ENCODE assay signal across 8 cellular contexts in the genomic region with DNA sequence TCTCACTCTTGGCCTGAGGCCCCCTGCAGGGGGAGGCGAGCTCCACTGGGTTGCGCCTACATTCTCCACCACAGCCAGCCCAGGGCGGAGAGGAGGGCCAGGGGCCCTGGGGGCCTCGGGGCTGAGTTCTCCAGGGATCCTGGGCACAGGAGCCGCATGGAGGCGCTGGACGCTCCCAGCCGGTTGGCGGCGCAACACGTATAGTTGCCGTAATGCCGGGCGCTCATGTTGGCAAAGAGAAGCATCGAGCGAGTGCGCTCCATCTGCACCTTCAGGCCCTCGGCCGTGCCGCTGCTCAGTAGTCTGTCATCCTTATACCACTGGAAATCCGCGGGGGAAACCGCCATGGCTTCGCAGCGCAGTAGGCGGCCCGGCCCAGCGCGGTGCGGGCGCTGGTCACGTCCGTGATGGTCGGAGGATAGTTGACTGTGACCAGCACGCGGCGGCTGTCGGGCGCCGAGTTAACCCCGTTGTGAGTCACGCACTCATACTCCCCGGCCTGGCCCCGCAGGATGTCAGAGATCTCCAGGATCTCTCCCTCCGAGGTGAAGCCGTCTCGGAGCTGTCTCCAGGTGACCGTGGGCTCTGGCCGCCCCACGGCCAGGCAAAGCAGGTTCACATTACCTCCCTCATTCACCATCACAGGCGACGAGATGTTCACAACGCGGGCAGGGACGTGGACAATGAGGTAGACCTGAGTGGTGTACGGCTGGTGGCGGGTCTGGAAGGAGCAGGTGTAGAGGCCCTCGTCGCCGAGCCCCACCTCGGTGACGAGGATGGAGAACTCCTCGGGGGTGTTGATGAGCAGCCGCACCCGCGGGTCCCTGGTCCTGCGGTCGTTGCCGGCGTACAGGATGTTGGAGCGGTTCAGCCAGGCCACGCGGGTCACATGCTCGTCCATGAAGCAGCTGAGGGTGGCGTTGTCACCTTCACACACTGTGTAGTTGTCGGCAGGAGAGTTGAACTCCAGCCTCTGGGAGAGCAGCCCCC. TPM values are rescaled to one million over a fixed set of nuclear protein-coding genes. Genes with fewer than 3 reads are reported as not detected.
DNase-seq lines count a peak whose midpoint lies in the region; ATAC-seq and TF ChIP-seq lines count a peak whose summit lies in the region.
"Not testable (repeated sequence)": the region's sequence is repeated elsewhere in the genome, so short reads cannot be mapped to it uniquely, and the experiment has no call there.

No MANE protein-coding gene starts in this region.

- peak overlapping the region; percentile 87 for H3K4me3 Mint-ChIP-seq in activated CD4-positive, alpha-beta T cell treated with anti-CD3 and anti-CD28 coated beads, Interleukin-2, amount 10 ng/mL, durations not matched to agents 24 days and 14 days
- H3K4me3 Mint-ChIP-seq in activated naive CD8-positive, alpha-beta T cell treated with anti-CD3 and anti-CD28 coated beads, Interleukin-2, amount 50 U/mL, for 24 hours: peak overlapping the region; percentile 76

- not testable (repeated sequence) for H3K36me3 Mint-ChIP-seq in activated CD4-positive, alpha-beta T cell treated with anti-CD3 and anti-CD28 coated beads, Interleukin-2, amount 10 ng/mL, durations not matched to agents 24 days and 14 days (ENCODE audit: low read depth); activated naive CD8-positive, alpha-beta T cell treated with anti-CD3 and anti-CD28 coated beads, Interleukin-2, amount 50 U/mL, for 24 hours (ENCODE audit: low read depth)

- H3K4me2 ChIP-seq in skeletal muscle satellite cell (ENCODE audit: low read length): peak overlapping the region; percentile 75

- H3K36me3 ChIP-seq in esophagus squamous epithelium; skeletal muscle satellite cell (ENCODE audit: insufficient read depth, low read length); suprapubic skin: not testable (repeated sequence)

- not testable (repeated sequence) for H3K27ac ChIP-seq in esophagus squamous epithelium, suprapubic skin

- not testable (repeated sequence) for TF ChIP-seq POLR2A in esophagus squamous epithelium (IDR thresholded peaks at IDR 0.05); lower leg skin (IDR thresholded peaks at IDR 0.05); suprapubic skin (IDR thresholded peaks at IDR 0.05)

- H3K9ac ChIP-seq in skeletal muscle satellite cell (ENCODE audit: low read depth, low read length): not testable (repeated sequence)

- not testable (repeated sequence) for H3K9me3 Mint-ChIP-seq in activated CD4-positive, alpha-beta T cell treated with anti-CD3 and anti-CD28 coated beads, Interleukin-2, amount 10 ng/mL, durations not matched to agents 24 days and 14 days; activated naive CD8-positive, alpha-beta T cell treated with anti-CD3 and anti-CD28 coated beads, Interleukin-2, amount 50 U/mL, for 24 hours

- H3K4me3 ChIP-seq in esophagus squamous epithelium: peak overlapping the region; percentile 23 to 73 (median 49)
- H3K4me3 ChIP-seq in lower leg skin (ENCODE audit: low read depth, poor library complexity, severe bottlenecking): peak overlapping the region; percentile 19
- H3K4me3 ChIP-seq in skeletal muscle satellite cell (ENCODE audit: low read length): peak overlapping the region; percentile 64
- peak overlapping the region; percentile 56 for H3K4me3 ChIP-seq in suprapubic skin

- intact Hi-C loops in activated CD4-positive, alpha-beta T cell treated with anti-CD3 and anti-CD28 coated beads, Interleukin-2, amount 10 ng/mL, durations not matched to agents 24 days and 14 days (cut with micrococcal nuclease); esophagus squamous epithelium (cut with DNase I); lower leg skin (cut with DNase I; ENCODE audit: low total_unique reads): not testable (repeated sequence)

- peaks cover 12% of the 10 kb centered on the region for H3K27me3 Mint-ChIP-seq in activated CD4-positive, alpha-beta T cell treated with anti-CD3 and anti-CD28 coated beads, Interleukin-2, amount 10 ng/mL, durations not matched to agents 24 days and 14 days
- H3K27me3 Mint-ChIP-seq in activated naive CD8-positive, alpha-beta T cell treated with anti-CD3 and anti-CD28 coated beads, Interleukin-2, amount 50 U/mL, for 24 hours: peaks cover 18% of the 10 kb centered on the region

- H3K4me1 Mint-ChIP-seq in activated CD4-positive, alpha-beta T cell treated with anti-CD3 and anti-CD28 coated beads, Interleukin-2, amount 10 ng/mL, durations not matched to agents 24 days and 14 days: not testable (repeated sequence)
- peaks cover 16% of the 10 kb centered on the region for H3K4me1 Mint-ChIP-seq in activated naive CD8-positive, alpha-beta T cell treated with anti-CD3 and anti-CD28 coated beads, Interleukin-2, amount 50 U/mL, for 24 hours

- TF ChIP-seq EP300 in suprapubic skin (IDR thresholded peaks at IDR 0.05): not testable (repeated sequence)

- 7% methylated on average over 25 of the region's 76 CpGs; no CpG with 5 or more reads in 1 of the 2 donors for WGBS in esophagus squamous epithelium, 2 donors
- WGBS in lower leg skin, 2 donors: 3 to 4% methylated on average over 38 to 57 of the region's 76 CpGs
- WGBS in suprapubic skin: 0% methylated on average over 4 of the region's 76 CpGs

- DNase-seq in DMS153 (lab: John Stamatoyannopoulos, UW) (peak; percentile 41), NCI-H2029 (lab: John Stamatoyannopoulos, UW) (peak; percentile 22), lower leg skin (ENCODE audit: low spot score in 2 of 2) (peak in 1 of 2 donors; percentile 89), suprapubic skin (ENCODE audit: low spot score in 2 of 2) (peak in 1 of 2 donors; percentile 66)
- DNase-seq in activated CD4-positive, alpha-beta T cell treated with anti-CD3 and anti-CD28 coated beads, Interleukin-2, amount 10 ng/mL, durations not matched to agents 24 days and 14 days: peak; percentile 66
- peak; percentile 38 for DNase-seq in activated naive CD8-positive, alpha-beta T cell treated with anti-CD3 and anti-CD28 coated beads, Interleukin-2, amount 50 U/mL, for 24 hours
- DNase-seq in esophagus squamous epithelium (lab: John Stamatoyannopoulos, UW): not testable (repeated sequence)

- ATAC-seq in activated naive CD8-positive, alpha-beta T cell treated with anti-CD3 and anti-CD28 coated beads, Interleukin-2, amount 50 U/mL, for 24 hours: peak; percentile 58

- peak overlapping the region; percentile 69 for H3K27ac Mint-ChIP-seq in activated CD4-positive, alpha-beta T cell treated with anti-CD3 and anti-CD28 coated beads, Interleukin-2, amount 10 ng/mL, durations not matched to agents 24 days and 14 days
- H3K27ac Mint-ChIP-seq in activated naive CD8-positive, alpha-beta T cell treated with anti-CD3 and anti-CD28 coated beads, Interleukin-2, amount 50 U/mL, for 24 hours: peak overlapping the region; percentile 46

- peak in 2 of 6 experiments; percentile 9 to 15 for TF ChIP-seq CTCF in esophagus squamous epithelium (IDR thresholded peaks at IDR 0.05)
- TF ChIP-seq CTCF in lower leg skin (IDR thresholded peaks at IDR 0.05); suprapubic skin (IDR thresholded peaks at IDR 0.05): not testable (repeated sequence)

- H3K4me1 ChIP-seq in esophagus squamous epithelium (peaks cover 0 to 18% (median 8%) of the 10 kb centered on the region in 3 donors), suprapubic skin (peaks cover 16% of the 10 kb centered on the region)
- H3K4me1 ChIP-seq in skeletal muscle satellite cell (ENCODE audit: control insufficient read depth, insufficient read depth, low read length): not testable (repeated sequence)

- H3K9me3 ChIP-seq in esophagus squamous epithelium; skeletal muscle satellite cell (replicated peaks; ENCODE audit: low read length); suprapubic skin: not testable (repeated sequence)

- peaks cover 0 to 18% (median 0%) of the 10 kb centered on the region in 4 donors for H3K27me3 ChIP-seq in esophagus squamous epithelium
- H3K27me3 ChIP-seq in skeletal muscle satellite cell (ENCODE audit: control insufficient read depth, insufficient read depth, low read length); suprapubic skin: not testable (repeated sequence)

RNA-seq across cellular contexts. Expression of a gene that starts 6.8 kb away (rescaled TPM):
- 10.4 and 10.7 TPM in 2 replicates for total RNA-seq in activated CD4-positive, alpha-beta T cell treated with anti-CD3 and anti-CD28 coated beads, Interleukin-2, amount 10 ng/mL, durations not matched to agents 24 days and 14 days
- total RNA-seq in esophagus squamous epithelium (10 to 100 TPM in 1 of 4 donors, 1 to 10 TPM in 3; 5.5 to 10.3 (median 7.4) TPM), lower leg skin (1 to 10 TPM; 8.2 to 8.8 (median 8.5) TPM), suprapubic skin (10 to 100 TPM in 2 of 4 donors, 1 to 10 TPM in 2; 9.6 to 19.3 (median 13.1) TPM)
- 8.1 and 10.4 TPM in 2 replicates for total RNA-seq in skeletal muscle satellite cell (2012; rRNA removed)
